ENCODE assay signal across 12 cellular contexts in genomic region chr6:28747083-28747630, GRCh38.
DNase-seq lines count a peak whose midpoint lies in the region; ATAC-seq and TF ChIP-seq lines count a peak whose summit lies in the region.
"Had no signal": no experiment of that assay in that cellular context is flagged by ENCODE, and none has a peak within 500 bp of the region (broad histone marks: within the 10 kb centered on the region; RNA-seq: fewer than 3 reads in every experiment).

No MANE protein-coding gene starts in this region.

- no peak overlapping the region for H3K23ac ChIP-seq in IMR-90 (ENCODE audit: low read depth, low read length)

- in situ Hi-C loops in IMR-90 (cut with MboI; ENCODE audit: low sequenced_read_pairs) = no loop called here
- in situ Hi-C loops in astrocyte of the cerebellum (cut with HindIII; ENCODE audit: low sequenced_read_pairs) = no loop called here

- intact Hi-C loops in IMR-90 (cut with micrococcal nuclease) = no loop called here
- intact Hi-C loops in CD4-positive, alpha-beta T cell (cut with DNase I, micrococcal nuclease) = loop anchor here in 1 of 2 experiments (10.0 kb wide), 1 partner anchor 48 kb away; no protein-coding TSS in a partner anchor

- no peak overlapping the region for H4K8ac ChIP-seq in IMR-90 (ENCODE audit: low read depth in 2 of 2, low read length in 2 of 2)

- H4K5ac ChIP-seq in IMR-90 (ENCODE audit: low read depth, low read length) = no peak overlapping the region

- no peak overlapping the region for H2AK9ac ChIP-seq in IMR-90 (replicated peaks; ENCODE audit: low read depth, low read length, poor library complexity)

- H3K4me3 Mint-ChIP-seq in CD4-positive, alpha-beta T cell = no peak overlapping the region
- H3K4me3 Mint-ChIP-seq in T-helper 2 cell treated with Interferon-gamma antibody and Interleukin-4, amounts not matched to agents 5 μg/mL and 100 μg/mL, for 36 hours = no peak overlapping the region
- H3K4me3 Mint-ChIP-seq: activated CD4-positive, alpha-beta memory T cell treated with anti-CD3 and anti-CD28 coated beads, Interleukin-2, amount 10 ng/mL, durations not matched to agents 7 days and 5 days had no signal

- H3K4me1 ChIP-seq in IMR-90 (ENCODE audit: control insufficient read depth, insufficient read depth, low read length) (no peaks in the 10 kb centered on the region), iPS-15b (ENCODE audit: control insufficient read depth, insufficient read depth, low read length) (no peaks in the 10 kb centered on the region)

- peaks cover 18% of the 10 kb centered on the region for H3K9me3 Mint-ChIP-seq in CD4-positive, alpha-beta T cell
- H3K9me3 Mint-ChIP-seq in T-helper 2 cell treated with Interferon-gamma antibody and Interleukin-4, amounts not matched to agents 5 μg/mL and 100 μg/mL, for 36 hours = peaks cover 6% of the 10 kb centered on the region

- POLR2A ChIA-PET in AG04450 (lab: Yijun Ruan, JAX) (no interaction called here), IMR-90 (lab: Charles Lee; ENCODE audit: unreplicated experiment) (no interaction called here)
- POLR2A ChIA-PET in CD4-positive, alpha-beta T cell (lab: Charles Lee) = no interaction called here

- BruUV-seq in IMR-90 (replicated peaks; lab: Mats Ljungman, UMichigan) = no TSS peak

- H3K27ac ChIP-seq in AG04450 (ENCODE audit: low read depth, low read length) = no peak overlapping the region
- no peak overlapping the region for H3K27ac ChIP-seq in IMR-90 (ENCODE audit: insufficient read depth, low read length)
- H3K27ac ChIP-seq in CD4-positive, alpha-beta T cell (ENCODE audit: low read depth, low read length) = no peak overlapping the region

- no peak overlapping the region for H2BK20ac ChIP-seq in IMR-90 (ENCODE audit: low read depth, low read length)

- no peaks in the 10 kb centered on the region for H3K4me1 Mint-ChIP-seq in CD4-positive, alpha-beta T cell (ENCODE audit: low read depth)
- H3K4me1 Mint-ChIP-seq in T-helper 2 cell treated with Interferon-gamma antibody and Interleukin-4, amounts not matched to agents 5 μg/mL and 100 μg/mL, for 36 hours (ENCODE audit: low read depth) = no peaks in the 10 kb centered on the region
- H3K4me1 Mint-ChIP-seq: activated CD4-positive, alpha-beta memory T cell treated with anti-CD3 and anti-CD28 coated beads, Interleukin-2, amount 10 ng/mL, durations not matched to agents 7 days and 5 days had no signal

- no peak overlapping the region for H2BK120ac ChIP-seq in IMR-90 (ENCODE audit: low read depth, low read length)

- no peak overlapping the region for H2AK5ac ChIP-seq in IMR-90 (ENCODE audit: low read depth, low read length)

- H4K91ac ChIP-seq in IMR-90 (ENCODE audit: insufficient read depth, low read depth, low read length) = no peak overlapping the region

- H3K9me3 ChIP-seq in AG04450 (ENCODE audit: control insufficient read depth, insufficient read depth, low read length) (no peaks in the 10 kb centered on the region), IMR-90 (ENCODE audit: control insufficient read depth, insufficient read depth, low read length) (no peaks in the 10 kb centered on the region), iPS-15b (ENCODE audit: control insufficient read depth, insufficient read depth, low read length) (no peaks in the 10 kb centered on the region)
- H3K9me3 ChIP-seq in CD4-positive, alpha-beta T cell (ENCODE audit: control insufficient read depth, low read length) = peaks cover 14% of the 10 kb centered on the region

- H3K56ac ChIP-seq in IMR-90 (ENCODE audit: extremely low read depth, insufficient read depth, low read length) = no peak overlapping the region

- no peaks in the 10 kb centered on the region for H3K27me3 ChIP-seq in AG04450 (ENCODE audit: control insufficient read depth, insufficient read depth, low read length)
- no peaks in the 10 kb centered on the region for H3K27me3 ChIP-seq in IMR-90 (ENCODE audit: control insufficient read depth, insufficient read depth, low read length)
- peaks cover 54% of the 10 kb centered on the region for H3K27me3 ChIP-seq in iPS-15b (ENCODE audit: control insufficient read depth, insufficient read depth, low read length)
- H3K27me3 ChIP-seq in CD4-positive, alpha-beta T cell (ENCODE audit: control insufficient read depth, insufficient read depth, low read length) = peaks cover 58% of the 10 kb centered on the region

- H3K9me1 ChIP-seq in IMR-90 (ENCODE audit: insufficient read depth, low read length) = no peaks in the 10 kb centered on the region

- ATAC-seq in IMR-90 (ENCODE audit: low read depth) (no peak), HG02571 (IDR thresholded peaks at IDR 0.05; ENCODE audit: unreplicated experiment) (no peak)
- no peak for ATAC-seq in CD4-positive, alpha-beta T cell (ENCODE audit: poor library complexity)

- no peak overlapping the region for H2BK5ac ChIP-seq in IMR-90 (ENCODE audit: low read depth, low read length, poor library complexity, severe bottlenecking)

- H3K27ac Mint-ChIP-seq in CD4-positive, alpha-beta T cell = no peak overlapping the region
- H3K27ac Mint-ChIP-seq in T-helper 2 cell treated with Interferon-gamma antibody and Interleukin-4, amounts not matched to agents 5 μg/mL and 100 μg/mL, for 36 hours = no peak overlapping the region
- H3K27ac Mint-ChIP-seq: activated CD4-positive, alpha-beta memory T cell treated with anti-CD3 and anti-CD28 coated beads, Interleukin-2, amount 10 ng/mL, durations not matched to agents 7 days and 5 days had no signal

- H3K9ac ChIP-seq in IMR-90 (ENCODE audit: low read depth, low read length) (no peak overlapping the region), iPS-15b (ENCODE audit: low read depth, low read length) (no peak overlapping the region)

- H3K4me3 ChIP-seq in AG04450 (ENCODE audit: low read depth, low read length) (peak overlapping the region; percentile 5; the same call in 1 of the 2 replicates), IMR-90 (ENCODE audit: insufficient read depth, low read depth, low read length) (peak overlapping the region; percentile 42; the same call in 1 of the 2 replicates), astrocyte of the cerebellum (ENCODE audit: low read depth, low read length) (peak overlapping the region; percentile 10), iPS-15b (ENCODE audit: low read depth, low read length) (peak overlapping the region; percentile 70)

- H3K14ac ChIP-seq in IMR-90 (replicated peaks; ENCODE audit: low read depth, low read length) = no peak overlapping the region

- H3K36me3 Mint-ChIP-seq in CD4-positive, alpha-beta T cell (ENCODE audit: low read depth) = peaks cover 7% of the 10 kb centered on the region
- no peaks in the 10 kb centered on the region for H3K36me3 Mint-ChIP-seq in T-helper 2 cell treated with Interferon-gamma antibody and Interleukin-4, amounts not matched to agents 5 μg/mL and 100 μg/mL, for 36 hours (ENCODE audit: low read depth)

- peaks cover 90% of the 10 kb centered on the region for H3K27me3 Mint-ChIP-seq in CD4-positive, alpha-beta T cell
- H3K27me3 Mint-ChIP-seq in T-helper 2 cell treated with Interferon-gamma antibody and Interleukin-4, amounts not matched to agents 5 μg/mL and 100 μg/mL, for 36 hours (ENCODE audit: low read depth) = peaks cover 44% of the 10 kb centered on the region

- DNase-seq in AG04450 (ENCODE audit: low read depth, low spot score) = no peak
- no peak for DNase-seq in IMR-90
- no peak for DNase-seq in astrocyte of the cerebellum (ENCODE audit: low read depth)
- DNase-seq in CD4-positive, alpha-beta T cell = no peak
- no peak for DNase-seq in T-helper 2 cell treated with Interferon-gamma antibody and Interleukin-4, amounts not matched to agents 5 μg/mL and 100 μg/mL, for 36 hours (ENCODE audit: low spot score)
- DNase-seq in medulla oblongata (ENCODE audit: extremely low spot score) = no peak
- DNase-seq: activated CD4-positive, alpha-beta memory T cell treated with anti-CD3 and anti-CD28 coated beads, Interleukin-2, amount 10 ng/mL, durations not matched to agents 7 days and 5 days; activated naive CD4-positive, alpha-beta T cell treated with Interleukin-2 at 50 U/mL for 16 hours; NCI-H2081 treated with DMSO at 0.1 percent for 48 hours; T-helper 2 cell had no signal

- H4K20me1 ChIP-seq in IMR-90 (ENCODE audit: insufficient read depth, low read length) = no peaks in the 10 kb centered on the region

- no peak for TF ChIP-seq POLR2A in IMR-90 (IDR thresholded peaks at IDR 0.05; ENCODE audit: low read depth, low read length)

- dilution Hi-C loops in IMR-90 (cut with HindIII; ENCODE audit: low sequenced_read_pairs, unreplicated experiment) = no loop called here

- H3K18ac ChIP-seq in IMR-90 (ENCODE audit: low read depth, low read length) = no peak overlapping the region

- H3K4me2 ChIP-seq in IMR-90 (ENCODE audit: low read depth, low read length) = peak overlapping the region; percentile 85

- no peak for TF ChIP-seq RAD21 in IMR-90 (IDR thresholded peaks at IDR 0.05; ENCODE audit: low read length)

- no CpG with 5 or more reads among the region's 13 CpGs for WGBS in IMR-90 (ENCODE audit: extremely low coverage in 2 of 2, insufficient read length in 1 of 2), 2 experiments

- no peaks in the 10 kb centered on the region for H3K79me1 ChIP-seq in IMR-90 (ENCODE audit: low read depth in 1 of 2, low read length in 2 of 2)

- CTCF ChIA-PET in AG04450 (lab: Charles Lee) (no interaction called here), IMR-90 (lab: Yijun Ruan, JAX) (no interaction called here)
- CTCF ChIA-PET in CD4-positive, alpha-beta T cell (lab: Charles Lee) = no interaction called here

- no peak overlapping the region for H3K4ac ChIP-seq in IMR-90 (ENCODE audit: low read depth, low read length)

- no peak overlapping the region for H2BK15ac ChIP-seq in IMR-90 (ENCODE audit: low read depth, low read length)

- H3K36me3 ChIP-seq in IMR-90 (ENCODE audit: control insufficient read depth, insufficient read depth, low read length) (no peaks in the 10 kb centered on the region), iPS-15b (ENCODE audit: control insufficient read depth, insufficient read depth, low read length) (no peaks in the 10 kb centered on the region)

- H2AFZ ChIP-seq in IMR-90 (replicated peaks; ENCODE audit: low read length, poor library complexity) = no peak overlapping the region

- TF ChIP-seq CTCF in AG04450 (IDR thresholded peaks at IDR 0.05; ENCODE audit: low read depth, low read length) (no peak), IMR-90 (conservative IDR thresholded peaks at IDR 0.05; ENCODE audit: low read depth, low read length) (no peak), astrocyte of the cerebellum (IDR thresholded peaks at IDR 0.05; ENCODE audit: low read depth, low read length, missing control alignments) (no peak)
- no peak for TF ChIP-seq CTCF in CD4-positive, alpha-beta T cell (IDR thresholded peaks at IDR 0.05)

TF ChIP-seq in IMR-90, 13 proteins besides CTCF, POLR2A, EP300 and RAD21 (continues in another document):
- TF ChIP-seq MAZ (IDR thresholded peaks at IDR 0.05; ENCODE audit: borderline replicate concordance, low read depth, low read length) = no peak
- TF ChIP-seq MAFK (IDR thresholded peaks at IDR 0.05; ENCODE audit: low read depth, low read length) = no peak
- no peak for TF ChIP-seq CHD1 (IDR thresholded peaks at IDR 0.05; ENCODE audit: low read depth, low read length)
- no peak for TF ChIP-seq RFX5 (IDR thresholded peaks at IDR 0.05; ENCODE audit: low read depth, low read length)
- TF ChIP-seq BHLHE40 (IDR thresholded peaks at IDR 0.05; ENCODE audit: low read depth, low read length) = no peak
- TF ChIP-seq NFE2L2 (IDR thresholded peaks at IDR 0.05; ENCODE audit: low read depth, low read length) = no peak
- TF ChIP-seq CEBPB (IDR thresholded peaks at IDR 0.05; ENCODE audit: low read depth, low read length) = no peak

Comparison
In these comparisons a context has a peak if more than half of its experiments do, and no peak if none do; other contexts are left out.
1. H3K4me3 ChIP-seq: peak in every context shown above with its lines; median percentile 70 in iPS-15b; 42 in IMR-90; 10 in astrocyte of the cerebellum; 5 in AG04450.